18 cellular contexts compared by ENCODE assay signal in genomic region chr16:17309510-17309909, GRCh38.
"Had no signal": no experiment of that assay in that cellular context is flagged by ENCODE, and none has a peak within 500 bp of the region (broad histone marks: within the 10 kb centered on the region; RNA-seq: fewer than 3 reads in every experiment).

No MANE protein-coding gene starts in this region.

- H3K27ac Mint-ChIP-seq: dendritic cell treated with granulocyte-macrophage colony-stimulating factor and Interleukin-4, amounts not matched to agents 40 ng/mL and 50 ng/mL, for 4 days; stimulated activated naive CD8-positive, alpha-beta T cell treated with anti-CD3 and anti-CD28 coated beads, Interleukin-15, Interleukin-2, amounts not matched to agents 100 ng/mL and 50 ng/mL, for 24 hours had no signal

- H3K4me2 ChIP-seq: smooth muscle cell had no signal

- H3K9me3 Mint-ChIP-seq: dendritic cell treated with granulocyte-macrophage colony-stimulating factor and Interleukin-4, amounts not matched to agents 40 ng/mL and 50 ng/mL, for 4 days; effector memory CD8-positive, alpha-beta T cell; stimulated activated naive CD8-positive, alpha-beta T cell treated with anti-CD3 and anti-CD28 coated beads, Interleukin-15, Interleukin-2, amounts not matched to agents 100 ng/mL and 50 ng/mL, for 24 hours had no signal

- ATAC-seq: effector memory CD8-positive, alpha-beta T cell; left colon; left ventricle myocardium superior; right cardiac atrium; upper lobe of right lung had no signal

- H3K4me3 ChIP-seq: esophagus squamous epithelium, lung, smooth muscle cell, tibial artery, upper lobe of right lung had no signal

- DNase-seq: effector memory CD8-positive, alpha-beta T cell; esophagus squamous epithelium; foreskin fibroblast; left colon; left ventricle myocardium superior; mesenchymal stem cell; midbrain; naive B cell; posterior cingulate gyrus; right cardiac atrium; stimulated activated CD4-positive, alpha-beta T cell treated with anti-CD3 and anti-CD28 coated beads, Interleukin-2, amount 100 ng/mL, for 48 hours; tibial artery; upper lobe of right lung had no signal

- H3K27me3 ChIP-seq: esophagus squamous epithelium, tibial artery, upper lobe of right lung had no signal

- H3K4me3 Mint-ChIP-seq: dendritic cell treated with granulocyte-macrophage colony-stimulating factor and Interleukin-4, amounts not matched to agents 40 ng/mL and 50 ng/mL, for 4 days; effector memory CD8-positive, alpha-beta T cell; stimulated activated naive CD8-positive, alpha-beta T cell treated with anti-CD3 and anti-CD28 coated beads, Interleukin-15, Interleukin-2, amounts not matched to agents 100 ng/mL and 50 ng/mL, for 24 hours had no signal

- H3K9me3 ChIP-seq: tibial artery, upper lobe of right lung had no signal

- H3K27me3 Mint-ChIP-seq: dendritic cell treated with granulocyte-macrophage colony-stimulating factor and Interleukin-4, amounts not matched to agents 40 ng/mL and 50 ng/mL, for 4 days; effector memory CD8-positive, alpha-beta T cell; naive B cell; stimulated activated naive CD8-positive, alpha-beta T cell treated with anti-CD3 and anti-CD28 coated beads, Interleukin-15, Interleukin-2, amounts not matched to agents 100 ng/mL and 50 ng/mL, for 24 hours had no signal

- H3K27ac ChIP-seq: epithelial cell of prostate, tibial artery, upper lobe of right lung had no signal

- H3K36me3 ChIP-seq: esophagus squamous epithelium, tibial artery, upper lobe of right lung had no signal
